Comparison of ENCODE assay signal across 1 cellular context in genomic region chr5:90474235-90475107, GRCh38.
TF ChIP-seq lines count a peak whose summit lies in the region.

TSS of gene MBLAC2 (minus strand) at chr5:90474771. CDS start at chr5:90474292, 479 bp downstream.
TSS of gene POLR3G (plus strand) at chr5:90474864. CDS start at chr5:90485568, 10,704 bp downstream.

TF ChIP-seq in A549, 52 proteins besides CTCF, POLR2A, EP300 and RAD21 (continued from another document):
- TF ChIP-seq REST (IDR thresholded peaks at IDR 0.05), result no peak
